In the genomic region with DNA sequence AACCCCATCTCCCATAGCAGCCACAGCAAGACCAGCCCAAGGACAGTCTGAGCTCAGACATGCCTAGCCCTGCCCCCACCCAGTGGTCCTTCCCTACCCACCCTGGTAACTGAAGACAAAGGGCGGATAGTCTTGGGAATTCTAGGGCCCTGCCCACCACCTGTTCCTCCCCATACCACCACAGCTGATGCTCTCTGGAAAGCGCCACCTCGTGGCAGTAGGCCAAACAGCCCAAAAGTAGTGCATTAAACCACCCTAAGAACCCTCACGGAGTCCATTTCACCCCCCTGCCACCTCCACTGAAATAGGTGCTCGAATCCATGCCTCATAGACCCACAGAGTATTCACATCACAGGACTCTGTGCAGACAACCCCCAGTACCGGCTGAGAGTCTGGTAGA, we compare ENCODE assay signal across 25 cellular contexts.
DNase-seq lines count a peak whose midpoint lies in the region; ATAC-seq, FAIRE-seq and TF ChIP-seq lines count a peak whose summit lies in the region.
"Had no signal": no experiment of that assay in that cellular context is flagged by ENCODE, and none has a peak within 500 bp of the region (broad histone marks: within the 10 kb centered on the region; RNA-seq: fewer than 3 reads in every experiment).

No MANE protein-coding gene starts in this region.

- H3K27me3 ChIP-seq in SJCRH30 (no peaks in the 10 kb centered on the region), mesendoderm (ENCODE audit: insufficient read depth, low read length, poor library complexity) (no peaks in the 10 kb centered on the region)
- H3K27me3 ChIP-seq: esophagus squamous epithelium, sigmoid colon had no signal

- no CpG with 5 or more reads among the region's 6 CpGs for WGBS in mesendoderm (ENCODE audit: extremely low coverage, insufficient coverage, low lambda C conversion rate)

- no peak overlapping the region for H4K8ac ChIP-seq in mesendoderm (ENCODE audit: low read depth, low read length)

- H3K79me2 ChIP-seq in mesendoderm (ENCODE audit: control insufficient read depth, insufficient read depth, low read length) = no peaks in the 10 kb centered on the region

- H3K18ac ChIP-seq in mesendoderm (ENCODE audit: low read length) = no peak overlapping the region

- no peak overlapping the region for H3K9ac ChIP-seq in mesendoderm (ENCODE audit: low read length)

- H4K5ac ChIP-seq in mesendoderm (ENCODE audit: low read length) = no peak overlapping the region

- H3K9me3 ChIP-seq in SJCRH30 (replicated peaks) = no peaks in the 10 kb centered on the region
- H3K9me3 ChIP-seq: lower lobe of right lung, prostate gland, sigmoid colon had no signal

- no peaks in the 10 kb centered on the region for H3K36me3 ChIP-seq in SJCRH30
- H3K36me3 ChIP-seq in mesendoderm (ENCODE audit: control insufficient read depth, insufficient read depth, low read length) = no peaks in the 10 kb centered on the region
- H3K36me3 ChIP-seq: esophagus squamous epithelium, lower lobe of right lung, prostate gland, sigmoid colon had no signal

- no peak overlapping the region for H3K4me2 ChIP-seq in mesendoderm (ENCODE audit: low read length)

- no peak overlapping the region for H2BK120ac ChIP-seq in mesendoderm (ENCODE audit: low read depth, low read length)

- TF ChIP-seq CTCF in GM12873 (IDR thresholded peaks at IDR 0.05; ENCODE audit: insufficient read depth, low read depth, low read length, missing control alignments) (peak; percentile 21), LNCaP clone FGC (IDR thresholded peaks at IDR 0.05; ENCODE audit: control insufficient read depth, extremely low read depth, insufficient read depth) (0 out of 2 replicates have a peak, but pooled peaks have one; percentile 13)

- H3K4me3 ChIP-seq in LNCaP clone FGC (ENCODE audit: low read depth, low read length) (no peak overlapping the region), SJCRH30 (no peak overlapping the region), mesendoderm (ENCODE audit: low read length) (no peak overlapping the region)
- H3K4me3 ChIP-seq: coronary artery, esophagus squamous epithelium, lower lobe of right lung, prostate gland, sigmoid colon had no signal

- ATAC-seq in HG02852 (IDR thresholded peaks at IDR 0.05; ENCODE audit: unreplicated experiment) = no peak
- no peak for ATAC-seq in GM18868 (IDR thresholded peaks at IDR 0.05; ENCODE audit: unreplicated experiment)
- ATAC-seq: activated naive CD4-positive, alpha-beta T cell treated with anti-CD3 and anti-CD28 coated beads, Interleukin-2, amount 50 U/mL, for 72 hours; lower lobe of right lung; stimulated activated naive CD8-positive, alpha-beta T cell treated with anti-CD3 and anti-CD28 coated beads, Interleukin-15, Interleukin-2, amounts not matched to agents 100 U/mL and 50 U/mL, for 24 hours had no signal

- no peak overlapping the region for H3K56ac ChIP-seq in mesendoderm (ENCODE audit: low read length)

- H2AK5ac ChIP-seq in mesendoderm (ENCODE audit: low read length) = no peak overlapping the region

- H3K27ac ChIP-seq in SJCRH30 (no peak overlapping the region), mesendoderm (ENCODE audit: low read depth, low read length) (no peak overlapping the region)
- H3K27ac ChIP-seq: coronary artery, esophagus squamous epithelium, lower lobe of right lung, prostate gland, sigmoid colon had no signal

- no peak overlapping the region for H2BK5ac ChIP-seq in mesendoderm (ENCODE audit: low read length)

- H2BK15ac ChIP-seq in mesendoderm (replicated peaks; ENCODE audit: low read depth) = no peak overlapping the region

- no peak for FAIRE-seq in GM12892 (lab: Jason Lieb, UNC)
- FAIRE-seq: frontal cortex, GM12891, kidney had no signal

- H3K23ac ChIP-seq in mesendoderm (ENCODE audit: low read length) = no peak overlapping the region

- H3K4me1 ChIP-seq in SJCRH30 = peaks cover 4% of the 10 kb centered on the region; the same call in 1 of the 2 replicates
- no peaks in the 10 kb centered on the region for H3K4me1 ChIP-seq in mesendoderm (ENCODE audit: control insufficient read depth, low read depth, low read length)
- H3K4me1 ChIP-seq: esophagus squamous epithelium, lower lobe of right lung, prostate gland, sigmoid colon had no signal

- H3K79me1 ChIP-seq in mesendoderm (ENCODE audit: low read length) = no peaks in the 10 kb centered on the region

- DNase-seq in LNCaP clone FGC (ENCODE audit: low read depth) (no peak), SJCRH30 (peak; percentile 61 to 73), mesendoderm (peak; percentile 18), GM12892 (ENCODE audit: insufficient read length) (no peak)
- DNase-seq: activated CD4-positive, alpha-beta T cell treated with anti-CD3 and anti-CD28 coated beads, Interleukin-2, amount 50 U/mL, for 48 hours; anterior cingulate cortex; CD4-positive, alpha-beta T cell; esophagus squamous epithelium; hippocampal formation; kidney; lower lobe of right lung; NCI-H1092; NCI-H187 treated with DMSO at 0.1 percent for 48 hours; NCI-H526; sigmoid colon; stimulated activated naive CD8-positive, alpha-beta T cell treated with anti-CD3 and anti-CD28 coated beads, Interleukin-15, Interleukin-2, amounts not matched to agents 100 U/mL and 50 U/mL, for 24 hours; T1000 had no signal

- TF ChIP-seq POLR2A in GM12892 (IDR thresholded peaks at IDR 0.05; ENCODE audit: low read depth, low read length) = no peak

- no peak overlapping the region for H3K4ac ChIP-seq in mesendoderm (ENCODE audit: low read depth, low read length)

Comparison
In these comparisons a context has a peak if more than half of its experiments do, and no peak if none do; other contexts are left out.
1. DNase-seq: peak in SJCRH30 (2 of 2) and mesendoderm (single experiment); none in LNCaP clone FGC (single experiment) and GM12892 (single experiment).